Comparison of ENCODE assay signal across 1 cellular context in genomic region chr19:918481-919156, GRCh38.
TF ChIP-seq lines count a peak whose summit lies in the region.

No MANE protein-coding gene starts in this region.

TF ChIP-seq in GM12878, 131 proteins besides CTCF, POLR2A, EP300 and RAD21:
- TF ChIP-seq BHLHE40 (IDR thresholded peaks at IDR 0.05; ENCODE audit: borderline replicate concordance in 1 of 2, low read depth in 2 of 2, low read length in 1 of 2), result peak in 1 of 2 experiments; percentile 46; a peak in 2 of 4 replicates
- TF ChIP-seq, protein P1, sequence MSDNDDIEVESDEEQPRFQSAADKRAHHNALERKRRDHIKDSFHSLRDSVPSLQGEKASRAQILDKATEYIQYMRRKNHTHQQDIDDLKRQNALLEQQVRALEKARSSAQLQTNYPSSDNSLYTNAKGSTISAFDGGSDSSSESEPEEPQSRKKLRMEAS (IDR thresholded peaks at IDR 0.05; ENCODE audit: low read depth, low read length), result no peak
- TF ChIP-seq NR2F1 (conservative IDR thresholded peaks at IDR 0.05), result peak; percentile 43; the same call in 1 of the 2 replicates
- no peak for TF ChIP-seq NFXL1 (IDR thresholded peaks at IDR 0.05; ENCODE audit: borderline replicate concordance)
